ENCODE assay signal across 12 cellular contexts in genomic region chr11:72075109-72075508, GRCh38. TPM values are rescaled to one million over a fixed set of nuclear protein-coding genes. Genes with fewer than 3 reads are reported as not detected.
DNase-seq lines count a peak whose midpoint lies in the region; ATAC-seq, FAIRE-seq and TF ChIP-seq lines count a peak whose summit lies in the region.
"Had no signal": no experiment of that assay in that cellular context is flagged by ENCODE, and none has a peak within 500 bp of the region (broad histone marks: within the 10 kb centered on the region; RNA-seq: fewer than 3 reads in every experiment).

No MANE protein-coding gene starts in this region.

- DNase-seq in BJ (ENCODE audit: low read depth) (no peak), GM20000 (ENCODE audit: low spot score) (no peak), keratinocyte (ENCODE audit: low read depth, low spot score) (no peak), germinal center (ENCODE audit: low spot score) (no peak)
- DNase-seq in T-helper 2 cell treated with Interferon-gamma antibody and Interleukin-4, amounts not matched to agents 5 μg/mL and 100 μg/mL, for 36 hours (ENCODE audit: low spot score), result no peak
- DNase-seq in stimulated activated CD4-positive, alpha-beta T cell treated with anti-CD3 and anti-CD28 coated beads, Interleukin-1b, Interleukin-23, amount 100 ng/mL, for 48 hours, result no peak
- no peak for DNase-seq in stimulated activated CD4-positive, alpha-beta T cell treated with anti-CD3 and anti-CD28 coated beads, Interleukin-2, amount 100 ng/mL, for 48 hours
- DNase-seq: gastrocnemius medialis, ovary, SJCRH30 had no signal

- peaks cover 28% of the 10 kb centered on the region for H3K36me3 Mint-ChIP-seq in T-helper 2 cell treated with Interferon-gamma antibody and Interleukin-4, amounts not matched to agents 5 μg/mL and 100 μg/mL, for 36 hours (ENCODE audit: low read depth)

- H3K9me1 ChIP-seq in keratinocyte (ENCODE audit: control insufficient read depth, extremely low read depth, insufficient read depth, low read length), result no peaks in the 10 kb centered on the region

- no peak overlapping the region for H3K9ac ChIP-seq in keratinocyte (ENCODE audit: control insufficient read depth, extremely low read depth, insufficient read depth, low read length)

- H3K36me3 ChIP-seq in BJ (ENCODE audit: control insufficient read depth, insufficient read depth, low read length) (no peaks in the 10 kb centered on the region), keratinocyte (ENCODE audit: control insufficient read depth in 2 of 2, extremely low read depth in 1 of 2, insufficient read depth in 2 of 2, low read length in 2 of 2) (no peaks in the 10 kb centered on the region)
- H3K36me3 ChIP-seq: gastrocnemius medialis, ovary had no signal

- H3K9me3 Mint-ChIP-seq in T-helper 2 cell treated with Interferon-gamma antibody and Interleukin-4, amounts not matched to agents 5 μg/mL and 100 μg/mL, for 36 hours, result no peaks in the 10 kb centered on the region

- ATAC-seq in GM21381 (IDR thresholded peaks at IDR 0.05; ENCODE audit: unreplicated experiment), result no peak
- ATAC-seq: gastrocnemius medialis had no signal

- H3K27me3 ChIP-seq in BJ (ENCODE audit: control insufficient read depth, insufficient read depth, low read length) (no peaks in the 10 kb centered on the region), keratinocyte (ENCODE audit: control insufficient read depth, extremely low read depth, insufficient read depth, low read length) (no peaks in the 10 kb centered on the region)
- H3K27me3 ChIP-seq: gastrocnemius medialis, ovary, SJCRH30 had no signal

- peak; percentile 25; the same call in 1 of the 2 replicates for TF ChIP-seq CTCF in BJ (IDR thresholded peaks at IDR 0.05; ENCODE audit: insufficient read depth, low read depth, low read length)
- TF ChIP-seq CTCF in GM20000 (IDR thresholded peaks at IDR 0.05; ENCODE audit: extremely low read depth, missing control alignments), result peak; percentile 22
- TF ChIP-seq CTCF in keratinocyte (optimal IDR thresholded peaks at IDR 0.05 in 1 of 3, IDR thresholded peaks at IDR 0.05 in 1 of 3, conservative IDR thresholded peaks at IDR 0.05 in 1 of 3; ENCODE audit: extremely low read depth in 1 of 3, insufficient read depth in 2 of 3, low read length in 3 of 3), result peak in 2 of 3 experiments; percentile 28 to 34

- H3K4me2 ChIP-seq in keratinocyte (ENCODE audit: control insufficient read depth, extremely low read depth, insufficient read depth, low read depth, low read length), result no peak overlapping the region

- POLR2A ChIA-PET in BJ (lab: Charles Lee), result no interaction called here

- peak overlapping the region; percentile 24 for H3K4me3 Mint-ChIP-seq in T-helper 2 cell treated with Interferon-gamma antibody and Interleukin-4, amounts not matched to agents 5 μg/mL and 100 μg/mL, for 36 hours
- H3K4me3 Mint-ChIP-seq: activated naive CD8-positive, alpha-beta T cell had no signal

- H3K27me3 Mint-ChIP-seq in T-helper 2 cell treated with Interferon-gamma antibody and Interleukin-4, amounts not matched to agents 5 μg/mL and 100 μg/mL, for 36 hours (ENCODE audit: low read depth), result no peaks in the 10 kb centered on the region
- H3K27me3 Mint-ChIP-seq: activated naive CD8-positive, alpha-beta T cell had no signal

- no peak overlapping the region for H3K27ac ChIP-seq in keratinocyte (ENCODE audit: control insufficient read depth, insufficient read depth, low read length)
- H3K27ac ChIP-seq: gastrocnemius medialis, ovary, SJCRH30 had no signal

- CTCF ChIA-PET in BJ (lab: Yijun Ruan, JAX), result interaction anchor here (1.0 to 1.9 kb wide), 4 partner anchors 14 to 50 kb away, joined by 3 to 6 read pairs (median 4); no protein-coding TSS in a partner anchor

- dilution Hi-C loops in keratinocyte (cut with MboI; ENCODE audit: extremely low pct_ligation_motif_present, low sequenced_read_pairs), result no loop called here

- peaks cover 44% of the 10 kb centered on the region for H3K4me1 ChIP-seq in keratinocyte (ENCODE audit: control insufficient read depth, extremely low read depth, insufficient read depth, low read length)

- H4K20me1 ChIP-seq in keratinocyte (ENCODE audit: control insufficient read depth, extremely low read depth, insufficient read depth, low read length), result no peaks in the 10 kb centered on the region

- H2AFZ ChIP-seq in keratinocyte (ENCODE audit: control insufficient read depth, low read length), result no peak overlapping the region

- H3K79me2 ChIP-seq in keratinocyte (ENCODE audit: control insufficient read depth, insufficient read depth, low read length), result peaks cover 91% of the 10 kb centered on the region

- peaks cover 54% of the 10 kb centered on the region for H3K4me1 Mint-ChIP-seq in T-helper 2 cell treated with Interferon-gamma antibody and Interleukin-4, amounts not matched to agents 5 μg/mL and 100 μg/mL, for 36 hours (ENCODE audit: low read depth)

- FAIRE-seq in keratinocyte (lab: Jason Lieb, UNC), result no peak

- H3K4me3 ChIP-seq in BJ (ENCODE audit: low read depth, low read length) (no peak overlapping the region), keratinocyte (ENCODE audit: control insufficient read depth in 2 of 3, extremely low read depth in 1 of 3, insufficient read depth in 2 of 3, low read depth in 1 of 3, low read length in 3 of 3) (no peak overlapping the region)
- H3K4me3 ChIP-seq: gastrocnemius medialis, ovary, SJCRH30 had no signal

- H3K9me3 ChIP-seq in keratinocyte (ENCODE audit: control insufficient read depth, low read depth, low read length), result no peaks in the 10 kb centered on the region
- H3K9me3 ChIP-seq: gastrocnemius medialis, ovary, SJCRH30 had no signal

- H3K27ac Mint-ChIP-seq in T-helper 2 cell treated with Interferon-gamma antibody and Interleukin-4, amounts not matched to agents 5 μg/mL and 100 μg/mL, for 36 hours, result peak overlapping the region; percentile 42
- H3K27ac Mint-ChIP-seq: activated naive CD8-positive, alpha-beta T cell had no signal

RNA-seq across cellular contexts. Expression of gene NUMA1, which starts 5.2 kb away (rescaled TPM):
- polyA plus RNA-seq in BJ (2011; rRNA removed) (87.1 and 120 TPM in 2 replicates), keratinocyte (38.8 to 45.7 TPM (median 40.4 TPM) in 3 replicates)
- polyA minus RNA-seq in BJ (2011; rRNA and poly(A)+ RNA removed), result 172 and 241 TPM in 2 replicates
- polyA plus RNA-seq in keratinocyte (2011; ENCODE audit: low read depth), result 26.5 TPM
- polyA plus RNA-seq in keratinocyte (2011; cell fraction: cytosol; rRNA removed), result 24.7 and 32.8 TPM in 2 replicates
- polyA plus RNA-seq in keratinocyte (2011; cell fraction: nucleus; rRNA removed), result 108 and 133 TPM in 2 replicates
- polyA plus RNA-seq in keratinocyte (2012; ENCODE audit: low replicate concordance), result 44.4 and 52.9 TPM in 2 replicates
- 89.8 to 255 TPM (median 101 TPM) in 3 replicates for polyA minus RNA-seq in keratinocyte
- 46.2 TPM for polyA minus RNA-seq in keratinocyte (2011; cell fraction: cytosol; rRNA and poly(A)+ RNA removed)
- polyA minus RNA-seq in keratinocyte (2011; cell fraction: nucleus; rRNA and poly(A)+ RNA removed), result 82.2 and 105 TPM in 2 replicates

RNA-seq across cellular contexts. Expression of gene LRRC51, which starts 5.5 kb away (rescaled TPM):
- polyA plus RNA-seq in BJ (2011; rRNA removed) (9.8 TPM in 2 replicates), keratinocyte (4.2 to 6.7 TPM (median 5.2 TPM) in 3 replicates)
- 4.2 and 10.7 TPM in 2 replicates for polyA minus RNA-seq in BJ (2011; rRNA and poly(A)+ RNA removed)
- polyA plus RNA-seq in keratinocyte (2011; ENCODE audit: low read depth), result 3.5 TPM
- polyA plus RNA-seq in keratinocyte (2011; cell fraction: cytosol; rRNA removed), result 3.3 and 4.0 TPM in 2 replicates
- polyA plus RNA-seq in keratinocyte (2011; cell fraction: nucleus; rRNA removed), result 2.7 and 4.0 TPM in 2 replicates
- polyA plus RNA-seq in keratinocyte (2012; ENCODE audit: low replicate concordance), result 2.3 and 6.0 TPM in 2 replicates
- polyA minus RNA-seq in keratinocyte, result 0.66 to 10.5 TPM (median 3.7 TPM) in 3 replicates
- 3.1 TPM for polyA minus RNA-seq in keratinocyte (2011; cell fraction: cytosol; rRNA and poly(A)+ RNA removed)
- 0.74 and 1.6 TPM in 2 replicates for polyA minus RNA-seq in keratinocyte (2011; cell fraction: nucleus; rRNA and poly(A)+ RNA removed)

RNA-seq across cellular contexts. Expression of gene LAMTOR1, which starts 28.0 kb away (rescaled TPM):
- polyA plus RNA-seq in BJ (2011; rRNA removed) (105 and 145 TPM in 2 replicates), keratinocyte (88.5 to 151 TPM (median 131 TPM) in 3 replicates)
- 162 and 286 TPM in 2 replicates for polyA minus RNA-seq in BJ (2011; rRNA and poly(A)+ RNA removed)
- 8.6 TPM for polyA plus RNA-seq in keratinocyte (2011; ENCODE audit: low read depth)
- polyA plus RNA-seq in keratinocyte (2011; cell fraction: cytosol; rRNA removed), result 134 and 162 TPM in 2 replicates
- 63.4 and 68.9 TPM in 2 replicates for polyA plus RNA-seq in keratinocyte (2011; cell fraction: nucleus; rRNA removed)
- polyA plus RNA-seq in keratinocyte (2012; ENCODE audit: low replicate concordance), result 82.4 and 135 TPM in 2 replicates
- polyA minus RNA-seq in keratinocyte, result 210 to 319 TPM (median 261 TPM) in 3 replicates
- 159 TPM for polyA minus RNA-seq in keratinocyte (2011; cell fraction: cytosol; rRNA and poly(A)+ RNA removed)
- polyA minus RNA-seq in keratinocyte (2011; cell fraction: nucleus; rRNA and poly(A)+ RNA removed), result 28.0 and 29.3 TPM in 2 replicates

RNA-seq across cellular contexts. Expression of gene TOMT, which starts 30.6 kb away (rescaled TPM):
- not detected in 2 replicates for polyA plus RNA-seq in BJ (2011; rRNA removed)
- not detected in 2 replicates for polyA minus RNA-seq in BJ (2011; rRNA and poly(A)+ RNA removed)
- not detected in 3 replicates for polyA plus RNA-seq in keratinocyte
- polyA plus RNA-seq in keratinocyte (2011; ENCODE audit: low read depth), result not detected
- polyA plus RNA-seq in keratinocyte (2011; cell fraction: cytosol; rRNA removed), result not detected in 2 replicates
- polyA plus RNA-seq in keratinocyte (2011; cell fraction: nucleus; rRNA removed), result not detected in 2 replicates
- polyA plus RNA-seq in keratinocyte (2012; ENCODE audit: low replicate concordance), result not detected in 2 replicates
- polyA minus RNA-seq in keratinocyte, result not detected in 3 replicates
- polyA minus RNA-seq in keratinocyte (2011; cell fraction: cytosol; rRNA and poly(A)+ RNA removed), result not detected
- not detected in 2 replicates for polyA minus RNA-seq in keratinocyte (2011; cell fraction: nucleus; rRNA and poly(A)+ RNA removed)
- polyA plus RNA-seq: ovary had no signal

RNA-seq across cellular contexts. Expression of gene ANAPC15, which starts 37.4 kb away (rescaled TPM):
- polyA plus RNA-seq in BJ (2011; rRNA removed) (51.5 and 54.3 TPM in 2 replicates), keratinocyte (42.1 to 90.8 TPM (median 70.9 TPM) in 3 replicates)
- 24.2 and 34.7 TPM in 2 replicates for polyA minus RNA-seq in BJ (2011; rRNA and poly(A)+ RNA removed)
- 32.4 TPM for polyA plus RNA-seq in keratinocyte (2011; ENCODE audit: low read depth)
- polyA plus RNA-seq in keratinocyte (2011; cell fraction: cytosol; rRNA removed), result 67.7 and 99.0 TPM in 2 replicates
- polyA plus RNA-seq in keratinocyte (2011; cell fraction: nucleus; rRNA removed), result 24.9 and 32.3 TPM in 2 replicates
- polyA plus RNA-seq in keratinocyte (2012; ENCODE audit: low replicate concordance), result 30.4 and 94.9 TPM in 2 replicates
- polyA minus RNA-seq in keratinocyte, result 33.1 to 60.4 TPM (median 34.0 TPM) in 3 replicates
- 16.9 TPM for polyA minus RNA-seq in keratinocyte (2011; cell fraction: cytosol; rRNA and poly(A)+ RNA removed)
- polyA minus RNA-seq in keratinocyte (2011; cell fraction: nucleus; rRNA and poly(A)+ RNA removed), result 3.2 and 6.1 TPM in 2 replicates
